In the genomic region with DNA sequence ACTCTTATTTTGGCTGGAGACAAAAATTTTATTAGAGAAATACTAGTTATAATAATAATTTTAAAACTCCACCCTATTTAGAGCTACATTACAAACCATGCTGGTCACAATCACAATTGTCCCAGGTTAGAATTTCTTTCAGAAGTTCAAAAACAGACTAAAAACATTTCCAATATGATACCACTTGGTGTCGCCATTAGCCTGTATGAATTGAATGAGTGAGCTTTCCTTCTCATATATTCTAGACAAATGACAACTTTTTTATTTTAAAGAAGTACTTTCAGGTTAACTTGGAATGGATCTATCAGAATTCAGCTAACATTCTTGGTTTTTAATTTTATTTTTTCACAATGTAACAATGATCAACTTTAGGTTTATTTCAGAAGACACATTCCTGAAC, we compare ENCODE assay signal across 8 cellular contexts. TPM values are rescaled to one million over a fixed set of nuclear protein-coding genes. Genes with fewer than 3 reads are reported as not detected.
DNase-seq lines count a peak whose midpoint lies in the region; ATAC-seq and FAIRE-seq lines count a peak whose summit lies in the region.

No MANE protein-coding gene starts in this region.

- H3K4me1 Mint-ChIP-seq in activated CD8-positive, alpha-beta memory T cell treated with anti-CD3 and anti-CD28 coated beads, Interleukin-2, amount 10 ng/mL, durations not matched to agents 7 days and 5 days = no peaks in the 10 kb centered on the region

- H3K4me1 ChIP-seq in HAP-1 = no peaks in the 10 kb centered on the region
- H3K4me1 ChIP-seq in small intestine (ENCODE audit: control insufficient read depth in 2 of 2, insufficient read depth in 1 of 2, low read depth in 1 of 2, low read length in 1 of 2) = no peaks in the 10 kb centered on the region

- no peak overlapping the region for H3K4me3 ChIP-seq in HAP-1
- no peak overlapping the region for H3K4me3 ChIP-seq in small intestine (ENCODE audit: low read depth in 1 of 2, low read length in 2 of 2)

- no peaks in the 10 kb centered on the region for H3K9me3 Mint-ChIP-seq in activated CD8-positive, alpha-beta memory T cell treated with anti-CD3 and anti-CD28 coated beads, Interleukin-2, amount 10 ng/mL, durations not matched to agents 7 days and 5 days (ENCODE audit: low read depth)

- no peaks in the 10 kb centered on the region for H3K27me3 ChIP-seq in HAP-1 (ENCODE audit: low read depth)
- no peaks in the 10 kb centered on the region for H3K27me3 ChIP-seq in small intestine (ENCODE audit: control insufficient read depth in 2 of 2, insufficient read depth in 2 of 2, low read length in 2 of 2)

- CTCF ChIA-PET in activated CD8-positive, alpha-beta memory T cell treated with anti-CD3 and anti-CD28 coated beads, Interleukin-2, amount 10 ng/mL, durations not matched to agents 7 days and 5 days (lab: Charles Lee) = interaction anchor here (1.5 kb wide), 1 partner anchor 23 kb away, joined by 3 read pairs; no protein-coding TSS in a partner anchor

- in situ Hi-C loops in HAP-1 (cut with MboI; ENCODE audit: low sequenced_read_pairs) = no loop called here

- no peak for ATAC-seq in activated CD8-positive, alpha-beta memory T cell treated with anti-CD3 and anti-CD28 coated beads, Interleukin-2, amount 10 ng/mL, durations not matched to agents 7 days and 5 days

- H3K27ac Mint-ChIP-seq in activated CD8-positive, alpha-beta memory T cell treated with anti-CD3 and anti-CD28 coated beads, Interleukin-2, amount 10 ng/mL, durations not matched to agents 7 days and 5 days = no peak overlapping the region

- H3K36me3 Mint-ChIP-seq in activated CD8-positive, alpha-beta memory T cell treated with anti-CD3 and anti-CD28 coated beads, Interleukin-2, amount 10 ng/mL, durations not matched to agents 7 days and 5 days = no peaks in the 10 kb centered on the region

- no peaks in the 10 kb centered on the region for H3K36me3 ChIP-seq in HAP-1 (replicated peaks)
- no peaks in the 10 kb centered on the region for H3K36me3 ChIP-seq in small intestine (ENCODE audit: control insufficient read depth in 2 of 2, insufficient read depth in 2 of 2, low read length in 2 of 2)

- 5 to 7% (median 5%) methylated on average over 1 of the region's 1 CpG for WGBS in small intestine, 3 donors

- no peaks in the 10 kb centered on the region for H3K9me3 ChIP-seq in HAP-1
- H3K9me3 ChIP-seq in small intestine (ENCODE audit: control insufficient read depth, low read depth) = no peaks in the 10 kb centered on the region

- FAIRE-seq in endometrium (lab: Jason Lieb, UNC) (peak; percentile 92), small intestine (lab: Jason Lieb, UNC) (peak; percentile 44)

- no peak overlapping the region for H3K27ac ChIP-seq in small intestine (ENCODE audit: low read depth in 1 of 2, low read length in 1 of 2)

- peaks cover 9% of the 10 kb centered on the region for H3K27me3 Mint-ChIP-seq in activated CD8-positive, alpha-beta memory T cell treated with anti-CD3 and anti-CD28 coated beads, Interleukin-2, amount 10 ng/mL, durations not matched to agents 7 days and 5 days

- no peak overlapping the region for H3K4me3 Mint-ChIP-seq in activated CD8-positive, alpha-beta memory T cell treated with anti-CD3 and anti-CD28 coated beads, Interleukin-2, amount 10 ng/mL, durations not matched to agents 7 days and 5 days

- DNase-seq in DMS153 treated with DMSO at 0.1 percent for 48 hours (lab: John Stamatoyannopoulos, UW; ENCODE audit: unreplicated experiment) (peak; percentile 11), HAP-1 (ENCODE audit: low spot score in 2 of 2) (peak; percentile 18 to 60), NCI-H460 (ENCODE audit: extremely low read depth, low read depth) (peak; percentile 33), small intestine (peak; percentile 14)
- DNase-seq in activated CD4-positive, alpha-beta T cell treated with anti-CD3 and anti-CD28 coated beads, Interleukin-2, amount 50 U/mL, for 4 hours = no peak
- no peak for DNase-seq in activated CD4-positive, alpha-beta T cell treated with anti-CD3 and anti-CD28 coated beads, Interleukin-2, amount 50 U/mL, for 1 hour
- no peak for DNase-seq in activated CD8-positive, alpha-beta memory T cell treated with anti-CD3 and anti-CD28 coated beads, Interleukin-2, amount 10 ng/mL, durations not matched to agents 7 days and 5 days

RNA-seq across cellular contexts. Expression of a gene that starts 48.0 kb away (rescaled TPM):
- total RNA-seq in NCI-H460 (2014; rRNA removed; shearing (Covaris generic)) = 52.9 and 54.6 TPM in 2 replicates
- 10.6 and 13.3 TPM in 2 replicates for polyA plus RNA-seq in NCI-H460 (2014; cell fraction: nucleus; rRNA removed)
- polyA plus RNA-seq in small intestine = 10 to 100 TPM; 11.6 to 15.7 (median 12.9) TPM
- total RNA-seq in activated CD8-positive, alpha-beta memory T cell treated with anti-CD3 and anti-CD28 coated beads, Interleukin-2, amount 10 ng/mL, durations not matched to agents 7 days and 5 days = 1 to 10 TPM; 2.9 to 7.2 TPM

Comparison
In these comparisons a context has a peak if more than half of its experiments do, and no peak if none do; other contexts are left out.
1. DNase-seq: peak in DMS153 treated with DMSO at 0.1 percent for 48 hours (single experiment), HAP-1 (2 of 2), NCI-H460 (single experiment) and small intestine (single experiment); none in activated CD4-positive, alpha-beta T cell treated with anti-CD3 and anti-CD28 coated beads, Interleukin-2, amount 50 U/mL, for 4 hours (0 of 2), activated CD4-positive, alpha-beta T cell treated with anti-CD3 and anti-CD28 coated beads, Interleukin-2, amount 50 U/mL, for 1 hour (single experiment) and activated CD8-positive, alpha-beta memory T cell treated with anti-CD3 and anti-CD28 coated beads, Interleukin-2, amount 10 ng/mL, durations not matched to agents 7 days and 5 days (single experiment).